Comparison of ENCODE assay signal across 3 cellular contexts in genomic region chrX:394830-395229, GRCh38.
TF ChIP-seq lines count a peak whose summit lies in the region.

No MANE protein-coding gene starts in this region.

TF ChIP-seq in HEK293, 187 proteins besides CTCF, POLR2A, EP300 and RAD21 (continues in another document):
- TF ChIP-seq HOXA7 (CRISPR knock-in tag; IDR thresholded peaks at IDR 0.05; ENCODE audit: borderline replicate concordance), result no peak
- TF ChIP-seq ZNF488 (tag by site-specific recombination; IDR thresholded peaks at IDR 0.05), result no peak
- peak; percentile 99 for TF ChIP-seq ZNF146 (tag by site-specific recombination; IDR thresholded peaks at IDR 0.05)
- TF ChIP-seq, protein P1, sequence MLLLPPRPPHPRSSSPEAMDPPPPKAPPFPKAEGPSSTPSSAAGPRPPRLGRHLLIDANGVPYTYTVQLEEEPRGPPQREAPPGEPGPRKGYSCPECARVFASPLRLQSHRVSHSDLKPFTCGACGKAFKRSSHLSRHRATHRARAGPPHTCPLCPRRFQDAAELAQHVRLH (tag by site-specific recombination; IDR thresholded peaks at IDR 0.05), result 0 out of 2 replicates have a peak, but pooled peaks have one; percentile 46
- no peak for TF ChIP-seq ZNF423 (tag by site-specific recombination; IDR thresholded peaks at IDR 0.05)
- no peak for TF ChIP-seq ZNF704 (tag by site-specific recombination; IDR thresholded peaks at IDR 0.05)
- no peak for TF ChIP-seq KLF7 (tag by site-specific recombination; IDR thresholded peaks at IDR 0.05; ENCODE audit: borderline replicate concordance)
- TF ChIP-seq, protein P2, sequence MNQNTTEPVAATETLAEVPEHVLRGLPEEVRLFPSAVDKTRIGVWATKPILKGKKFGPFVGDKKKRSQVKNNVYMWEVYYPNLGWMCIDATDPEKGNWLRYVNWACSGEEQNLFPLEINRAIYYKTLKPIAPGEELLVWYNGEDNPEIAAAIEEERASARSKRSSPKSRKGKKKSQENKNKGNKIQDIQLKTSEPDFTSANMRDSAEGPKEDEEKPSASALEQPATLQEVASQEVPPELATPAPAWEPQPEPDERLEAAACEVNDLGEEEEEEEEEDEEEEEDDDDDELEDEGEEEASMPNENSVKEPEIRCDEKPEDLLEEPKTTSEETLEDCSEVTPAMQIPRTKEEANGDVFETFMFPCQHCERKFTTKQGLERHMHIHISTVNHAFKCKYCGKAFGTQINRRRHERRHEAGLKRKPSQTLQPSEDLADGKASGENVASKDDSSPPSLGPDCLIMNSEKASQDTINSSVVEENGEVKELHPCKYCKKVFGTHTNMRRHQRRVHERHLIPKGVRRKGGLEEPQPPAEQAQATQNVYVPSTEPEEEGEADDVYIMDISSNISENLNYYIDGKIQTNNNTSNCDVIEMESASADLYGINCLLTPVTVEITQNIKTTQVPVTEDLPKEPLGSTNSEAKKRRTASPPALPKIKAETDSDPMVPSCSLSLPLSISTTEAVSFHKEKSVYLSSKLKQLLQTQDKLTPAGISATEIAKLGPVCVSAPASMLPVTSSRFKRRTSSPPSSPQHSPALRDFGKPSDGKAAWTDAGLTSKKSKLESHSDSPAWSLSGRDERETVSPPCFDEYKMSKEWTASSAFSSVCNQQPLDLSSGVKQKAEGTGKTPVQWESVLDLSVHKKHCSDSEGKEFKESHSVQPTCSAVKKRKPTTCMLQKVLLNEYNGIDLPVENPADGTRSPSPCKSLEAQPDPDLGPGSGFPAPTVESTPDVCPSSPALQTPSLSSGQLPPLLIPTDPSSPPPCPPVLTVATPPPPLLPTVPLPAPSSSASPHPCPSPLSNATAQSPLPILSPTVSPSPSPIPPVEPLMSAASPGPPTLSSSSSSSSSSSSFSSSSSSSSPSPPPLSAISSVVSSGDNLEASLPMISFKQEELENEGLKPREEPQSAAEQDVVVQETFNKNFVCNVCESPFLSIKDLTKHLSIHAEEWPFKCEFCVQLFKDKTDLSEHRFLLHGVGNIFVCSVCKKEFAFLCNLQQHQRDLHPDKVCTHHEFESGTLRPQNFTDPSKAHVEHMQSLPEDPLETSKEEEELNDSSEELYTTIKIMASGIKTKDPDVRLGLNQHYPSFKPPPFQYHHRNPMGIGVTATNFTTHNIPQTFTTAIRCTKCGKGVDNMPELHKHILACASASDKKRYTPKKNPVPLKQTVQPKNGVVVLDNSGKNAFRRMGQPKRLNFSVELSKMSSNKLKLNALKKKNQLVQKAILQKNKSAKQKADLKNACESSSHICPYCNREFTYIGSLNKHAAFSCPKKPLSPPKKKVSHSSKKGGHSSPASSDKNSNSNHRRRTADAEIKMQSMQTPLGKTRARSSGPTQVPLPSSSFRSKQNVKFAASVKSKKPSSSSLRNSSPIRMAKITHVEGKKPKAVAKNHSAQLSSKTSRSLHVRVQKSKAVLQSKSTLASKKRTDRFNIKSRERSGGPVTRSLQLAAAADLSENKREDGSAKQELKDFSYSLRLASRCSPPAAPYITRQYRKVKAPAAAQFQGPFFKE (tag by site-specific recombination; IDR thresholded peaks at IDR 0.05; ENCODE audit: borderline replicate concordance), result no peak

TF ChIP-seq in WTC11, 78 proteins besides CTCF, POLR2A, EP300 and RAD21:
- no peak for TF ChIP-seq OVOL2 (CRISPR knock-in tag; IDR thresholded peaks at IDR 0.05; ENCODE audit: borderline replicate concordance)
- TF ChIP-seq GTF2I (CRISPR knock-in tag; conservative IDR thresholded peaks at IDR 0.05), result peak; percentile 15; the same call in 1 of the 2 replicates
- TF ChIP-seq TEAD4 (CRISPR knock-in tag; IDR thresholded peaks at IDR 0.05), result no peak
- no peak for TF ChIP-seq NFE2L1 (CRISPR knock-in tag; IDR thresholded peaks at IDR 0.05)

TF ChIP-seq in K562, 482 proteins besides CTCF, POLR2A, EP300 and RAD21:
- TF ChIP-seq RBM25 (IDR thresholded peaks at IDR 0.05; ENCODE audit: low read depth, low read length, severe bottlenecking) (peak; percentile 54), NFRKB (IDR thresholded peaks at IDR 0.05; ENCODE audit: low read depth) (no peak), ZBED1 (IDR thresholded peaks at IDR 0.05) (no peak), BCOR (IDR thresholded peaks at IDR 0.05) (0 out of 2 replicates have a peak, but pooled peaks have one; percentile 45), KDM1A (IDR thresholded peaks at IDR 0.05) (peak; percentile 11 to 56; a peak in 2 of 4 replicates), ZNF146 (CRISPR knock-in tag; IDR thresholded peaks at IDR 0.05; ENCODE audit: unreplicated experiment) (peak; percentile 94), DIDO1 (tag; IDR thresholded peaks at IDR 0.05; ENCODE audit: low read depth) (no peak)
- TF ChIP-seq, protein P3, sequence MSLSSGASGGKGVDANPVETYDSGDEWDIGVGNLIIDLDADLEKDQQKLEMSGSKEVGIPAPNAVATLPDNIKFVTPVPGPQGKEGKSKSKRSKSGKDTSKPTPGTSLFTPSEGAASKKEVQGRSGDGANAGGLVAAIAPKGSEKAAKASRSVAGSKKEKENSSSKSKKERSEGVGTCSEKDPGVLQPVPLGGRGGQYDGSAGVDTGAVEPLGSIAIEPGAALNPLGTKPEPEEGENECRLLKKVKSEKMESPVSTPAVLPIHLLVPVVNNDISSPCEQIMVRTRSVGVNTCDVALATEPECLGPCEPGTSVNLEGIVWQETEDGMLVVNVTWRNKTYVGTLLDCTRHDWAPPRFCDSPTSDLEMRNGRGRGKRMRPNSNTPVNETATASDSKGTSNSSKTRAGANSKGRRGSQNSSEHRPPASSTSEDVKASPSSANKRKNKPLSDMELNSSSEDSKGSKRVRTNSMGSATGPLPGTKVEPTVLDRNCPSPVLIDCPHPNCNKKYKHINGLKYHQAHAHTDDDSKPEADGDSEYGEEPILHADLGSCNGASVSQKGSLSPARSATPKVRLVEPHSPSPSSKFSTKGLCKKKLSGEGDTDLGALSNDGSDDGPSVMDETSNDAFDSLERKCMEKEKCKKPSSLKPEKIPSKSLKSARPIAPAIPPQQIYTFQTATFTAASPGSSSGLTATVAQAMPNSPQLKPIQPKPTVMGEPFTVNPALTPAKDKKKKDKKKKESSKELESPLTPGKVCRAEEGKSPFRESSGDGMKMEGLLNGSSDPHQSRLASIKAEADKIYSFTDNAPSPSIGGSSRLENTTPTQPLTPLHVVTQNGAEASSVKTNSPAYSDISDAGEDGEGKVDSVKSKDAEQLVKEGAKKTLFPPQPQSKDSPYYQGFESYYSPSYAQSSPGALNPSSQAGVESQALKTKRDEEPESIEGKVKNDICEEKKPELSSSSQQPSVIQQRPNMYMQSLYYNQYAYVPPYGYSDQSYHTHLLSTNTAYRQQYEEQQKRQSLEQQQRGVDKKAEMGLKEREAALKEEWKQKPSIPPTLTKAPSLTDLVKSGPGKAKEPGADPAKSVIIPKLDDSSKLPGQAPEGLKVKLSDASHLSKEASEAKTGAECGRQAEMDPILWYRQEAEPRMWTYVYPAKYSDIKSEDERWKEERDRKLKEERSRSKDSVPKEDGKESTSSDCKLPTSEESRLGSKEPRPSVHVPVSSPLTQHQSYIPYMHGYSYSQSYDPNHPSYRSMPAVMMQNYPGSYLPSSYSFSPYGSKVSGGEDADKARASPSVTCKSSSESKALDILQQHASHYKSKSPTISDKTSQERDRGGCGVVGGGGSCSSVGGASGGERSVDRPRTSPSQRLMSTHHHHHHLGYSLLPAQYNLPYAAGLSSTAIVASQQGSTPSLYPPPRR (CRISPR knock-in tag; IDR thresholded peaks at IDR 0.05; ENCODE audit: borderline replicate concordance), result no peak
